ENCODE assay signal across 23 cellular contexts in the genomic region with DNA sequence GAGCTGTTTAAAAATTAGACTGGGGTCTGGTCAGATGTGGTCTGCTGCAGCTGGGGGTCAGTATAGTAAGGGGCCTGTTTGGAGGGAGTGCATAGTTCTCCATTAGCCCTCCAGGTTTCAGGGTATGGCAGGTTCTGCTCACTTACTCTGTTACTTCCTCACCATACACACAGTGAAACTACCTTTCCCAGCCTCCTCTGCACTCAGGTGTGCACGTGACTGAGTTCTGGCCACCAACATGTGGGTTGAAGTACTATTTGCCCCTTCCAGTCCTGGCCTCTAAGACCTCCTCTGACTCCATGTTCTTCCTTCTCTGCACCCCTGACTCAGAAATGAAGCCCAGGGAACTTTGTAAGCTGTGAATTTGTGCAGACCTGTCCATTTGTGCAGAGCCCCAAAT.
"Had no signal": no experiment of that assay in that cellular context is flagged by ENCODE, and none has a peak within 500 bp of the region (broad histone marks: within the 10 kb centered on the region; RNA-seq: fewer than 3 reads in every experiment).

No MANE protein-coding gene starts in this region.

- H3K4me2 ChIP-seq: smooth muscle cell had no signal

- H3K27me3 ChIP-seq: sigmoid colon, thyroid gland had no signal

- H3K4me3 Mint-ChIP-seq: activated naive CD4-positive, alpha-beta T cell treated with anti-CD3 and anti-CD28 coated beads, Interleukin-2, amount 50 U/mL, for 24 hours; brain; dendritic cell treated with granulocyte-macrophage colony-stimulating factor and Interleukin-4, amounts not matched to agents 40 ng/mL and 50 ng/mL, for 4 days; T-cell; T-helper 2 cell treated with Interferon-gamma antibody and Interleukin-4, amounts not matched to agents 5 μg/mL and 100 μg/mL, for 36 hours had no signal

- H3K27ac ChIP-seq: left ventricle myocardium inferior, sigmoid colon, thyroid gland, upper lobe of right lung, VCaP had no signal

- H3K9me3 Mint-ChIP-seq: activated naive CD4-positive, alpha-beta T cell treated with anti-CD3 and anti-CD28 coated beads, Interleukin-2, amount 50 U/mL, for 24 hours; T-cell; T-helper 2 cell treated with Interferon-gamma antibody and Interleukin-4, amounts not matched to agents 5 μg/mL and 100 μg/mL, for 36 hours had no signal

- FAIRE-seq: endometrium, kidney had no signal

- H3K27me3 Mint-ChIP-seq: brain had no signal

- H3K36me3 Mint-ChIP-seq: activated naive CD4-positive, alpha-beta T cell treated with anti-CD3 and anti-CD28 coated beads, Interleukin-2, amount 50 U/mL, for 24 hours; brain; T-cell had no signal

- H3K36me3 ChIP-seq: left ventricle myocardium inferior, sigmoid colon, thyroid gland, upper lobe of right lung had no signal

- H3K4me1 Mint-ChIP-seq: activated naive CD4-positive, alpha-beta T cell treated with anti-CD3 and anti-CD28 coated beads, Interleukin-2, amount 50 U/mL, for 24 hours; T-cell had no signal

- H3K4me3 ChIP-seq: left ventricle myocardium inferior, sigmoid colon, smooth muscle cell, thyroid gland, upper lobe of right lung had no signal

- H3K27ac Mint-ChIP-seq: activated naive CD4-positive, alpha-beta T cell treated with anti-CD3 and anti-CD28 coated beads, Interleukin-2, amount 50 U/mL, for 24 hours; brain; dendritic cell treated with granulocyte-macrophage colony-stimulating factor and Interleukin-4, amounts not matched to agents 40 ng/mL and 50 ng/mL, for 4 days; T-cell; T-helper 2 cell treated with Interferon-gamma antibody and Interleukin-4, amounts not matched to agents 5 μg/mL and 100 μg/mL, for 36 hours had no signal

- ATAC-seq: T-cell, upper lobe of right lung had no signal

- H3K4me1 ChIP-seq: left ventricle myocardium inferior, thyroid gland, upper lobe of right lung had no signal

- DNase-seq: activated CD4-positive, alpha-beta T cell treated with anti-CD3 and anti-CD28 coated beads, Interleukin-2, amount 50 U/mL, for 1 hour; activated CD4-positive, CD25-positive, alpha-beta regulatory T cell treated with anti-CD3 and anti-CD28 coated beads, Interleukin-2, amount 50 U/mL, for 72 hours; activated gamma-delta T cell treated with Interleukin-2 at 50 U/mL for 16 hours; activated T-cell treated with anti-CD3 and anti-CD28 coated beads, Interleukin-2, amount 50 U/mL, for 1 hour; aorta; effector CD4-positive, alpha-beta T cell; kidney; left ventricle myocardium inferior; midbrain; sigmoid colon; stimulated activated CD4-positive, alpha-beta T cell treated with anti-CD3 and anti-CD28 coated beads, Interleukin-15, amount 100 ng/mL, for 24 hours; stimulated activated naive CD4-positive, alpha-beta T cell treated with Interleukin-2 at 50 U/mL for 16 hours; substantia nigra; T-cell; thyroid gland; upper lobe of right lung had no signal

- H3K9me3 ChIP-seq: left ventricle myocardium inferior, sigmoid colon, thyroid gland, upper lobe of right lung had no signal
